ENCODE assay signal across 7 cellular contexts in genomic region chr11:34963351-34963750, GRCh38.
"Had no signal": no experiment of that assay in that cellular context is flagged by ENCODE, and none has a peak within 500 bp of the region (broad histone marks: within the 10 kb centered on the region; RNA-seq: fewer than 3 reads in every experiment).

No MANE protein-coding gene starts in this region.

- ATAC-seq: HCT116, K562 had no signal

- H3K27ac ChIP-seq: GM23248 had no signal

- H3K4me3 ChIP-seq: GM23248, HAP-1, K562 had no signal

- H3K9me3 ChIP-seq: HAP-1 had no signal

- DNase-seq: GM23248, GOT3, H7, IMR-90 had no signal
